Comparison of ENCODE assay signal across 14 cellular contexts in genomic region chr6:95133578-95133977, GRCh38.
DNase-seq lines count a peak whose midpoint lies in the region; ATAC-seq, FAIRE-seq and TF ChIP-seq lines count a peak whose summit lies in the region.
"Had no signal": no experiment of that assay in that cellular context is flagged by ENCODE, and none has a peak within 500 bp of the region (broad histone marks: within the 10 kb centered on the region; RNA-seq: fewer than 3 reads in every experiment).

No MANE protein-coding gene starts in this region.

- TF ChIP-seq CTCF in bronchial epithelial cell (IDR thresholded peaks at IDR 0.05; ENCODE audit: insufficient read depth, low read length, severe bottlenecking) (peak; percentile 52), type B pancreatic cell (conservative IDR thresholded peaks at IDR 0.05) (peak; percentile 44)

- FAIRE-seq in bronchial epithelial cell (lab: Jason Lieb, UNC) = no peak
- FAIRE-seq: GM12892 had no signal

- H3K27ac Mint-ChIP-seq in type B pancreatic cell = no peak overlapping the region
- H3K27ac Mint-ChIP-seq in activated CD4-positive, alpha-beta memory T cell treated with anti-CD3 and anti-CD28 coated beads, Interleukin-2, amount 10 ng/mL, durations not matched to agents 7 days and 5 days = no peak overlapping the region
- H3K27ac Mint-ChIP-seq in effector memory CD8-positive, alpha-beta T cell = no peak overlapping the region
- H3K27ac Mint-ChIP-seq: stimulated activated naive CD8-positive, alpha-beta T cell treated with anti-CD3 and anti-CD28 coated beads, Interleukin-15, amount 100 ng/mL, for 72 hours; T-helper 17 cell had no signal

- POLR2A ChIA-PET in activated CD4-positive, alpha-beta memory T cell treated with anti-CD3 and anti-CD28 coated beads, Interleukin-2, amount 10 ng/mL, durations not matched to agents 7 days and 5 days (lab: Charles Lee) = no interaction called here

- peaks cover 4% of the 10 kb centered on the region for H3K4me1 Mint-ChIP-seq in type B pancreatic cell (ENCODE audit: unreplicated experiment)
- H3K4me1 Mint-ChIP-seq in activated CD4-positive, alpha-beta memory T cell treated with anti-CD3 and anti-CD28 coated beads, Interleukin-2, amount 10 ng/mL, durations not matched to agents 7 days and 5 days = no peaks in the 10 kb centered on the region
- H3K4me1 Mint-ChIP-seq in effector memory CD8-positive, alpha-beta T cell (ENCODE audit: low read depth in 2 of 2) = no peaks in the 10 kb centered on the region
- H3K4me1 Mint-ChIP-seq: stimulated activated naive CD8-positive, alpha-beta T cell treated with anti-CD3 and anti-CD28 coated beads, Interleukin-15, amount 100 ng/mL, for 72 hours; T-helper 17 cell had no signal

- H3K36me3 Mint-ChIP-seq in type B pancreatic cell = no peaks in the 10 kb centered on the region
- no peaks in the 10 kb centered on the region for H3K36me3 Mint-ChIP-seq in activated CD4-positive, alpha-beta memory T cell treated with anti-CD3 and anti-CD28 coated beads, Interleukin-2, amount 10 ng/mL, durations not matched to agents 7 days and 5 days (ENCODE audit: low read depth)
- no peaks in the 10 kb centered on the region for H3K36me3 Mint-ChIP-seq in effector memory CD8-positive, alpha-beta T cell (ENCODE audit: insufficient read depth)

- peak; percentile 2 for DNase-seq in SIG-M5 treated with dmso at 0.1 percent for 504 hours (lab: John Stamatoyannopoulos, UW; ENCODE audit: unreplicated experiment)
- no peak for DNase-seq in SIG-M5 (lab: John Stamatoyannopoulos, UW)
- peak; percentile 84 for DNase-seq in NCI-H69 (lab: John Stamatoyannopoulos, UW)
- peak; percentile 57 for DNase-seq in bronchial epithelial cell (ENCODE audit: low read depth)
- DNase-seq in type B pancreatic cell (ENCODE audit: extremely low spot score, unreplicated experiment) = no peak
- no peak for DNase-seq in activated CD4-positive, alpha-beta memory T cell treated with anti-CD3 and anti-CD28 coated beads, Interleukin-2, amount 10 ng/mL, durations not matched to agents 7 days and 5 days
- no peak for DNase-seq in effector memory CD8-positive, alpha-beta T cell
- no peak for DNase-seq in globus pallidus (ENCODE audit: low spot score)
- DNase-seq: colonic mucosa; MV-4-11; stimulated activated CD4-positive, alpha-beta T cell treated with anti-CD3 and anti-CD28 coated beads, Interleukin-15, amount 100 ng/mL, for 24 hours; stimulated activated naive CD8-positive, alpha-beta T cell treated with anti-CD3 and anti-CD28 coated beads, Interleukin-15, amount 100 ng/mL, for 72 hours; T-helper 17 cell had no signal

- H3K27me3 Mint-ChIP-seq in type B pancreatic cell = no peaks in the 10 kb centered on the region
- no peaks in the 10 kb centered on the region for H3K27me3 Mint-ChIP-seq in activated CD4-positive, alpha-beta memory T cell treated with anti-CD3 and anti-CD28 coated beads, Interleukin-2, amount 10 ng/mL, durations not matched to agents 7 days and 5 days
- no peaks in the 10 kb centered on the region for H3K27me3 Mint-ChIP-seq in effector memory CD8-positive, alpha-beta T cell
- H3K27me3 Mint-ChIP-seq: stimulated activated naive CD8-positive, alpha-beta T cell treated with anti-CD3 and anti-CD28 coated beads, Interleukin-15, amount 100 ng/mL, for 72 hours; T-helper 17 cell had no signal

- H3K4me3 ChIP-seq in bronchial epithelial cell (ENCODE audit: low read depth, low read length) = no peak overlapping the region
- H3K4me3 ChIP-seq: colonic mucosa had no signal

- H3K9me3 Mint-ChIP-seq in type B pancreatic cell = no peaks in the 10 kb centered on the region
- no peaks in the 10 kb centered on the region for H3K9me3 Mint-ChIP-seq in activated CD4-positive, alpha-beta memory T cell treated with anti-CD3 and anti-CD28 coated beads, Interleukin-2, amount 10 ng/mL, durations not matched to agents 7 days and 5 days
- H3K9me3 Mint-ChIP-seq in effector memory CD8-positive, alpha-beta T cell = peaks cover 0 to 3% of the 10 kb centered on the region in 2 donors
- H3K9me3 Mint-ChIP-seq: stimulated activated naive CD8-positive, alpha-beta T cell treated with anti-CD3 and anti-CD28 coated beads, Interleukin-15, amount 100 ng/mL, for 72 hours had no signal

- no peaks in the 10 kb centered on the region for H3K36me3 ChIP-seq in bronchial epithelial cell (ENCODE audit: control insufficient read depth, insufficient read depth, low read length)
- H3K36me3 ChIP-seq: colonic mucosa had no signal

- H3K4me3 Mint-ChIP-seq in type B pancreatic cell = no peak overlapping the region
- no peak overlapping the region for H3K4me3 Mint-ChIP-seq in activated CD4-positive, alpha-beta memory T cell treated with anti-CD3 and anti-CD28 coated beads, Interleukin-2, amount 10 ng/mL, durations not matched to agents 7 days and 5 days
- H3K4me3 Mint-ChIP-seq in effector memory CD8-positive, alpha-beta T cell = no peak overlapping the region
- H3K4me3 Mint-ChIP-seq: stimulated activated naive CD8-positive, alpha-beta T cell treated with anti-CD3 and anti-CD28 coated beads, Interleukin-15, amount 100 ng/mL, for 72 hours; T-helper 17 cell had no signal

- CTCF ChIA-PET in activated CD4-positive, alpha-beta memory T cell treated with anti-CD3 and anti-CD28 coated beads, Interleukin-2, amount 10 ng/mL, durations not matched to agents 7 days and 5 days (lab: Charles Lee) = no interaction called here

- no peaks in the 10 kb centered on the region for H3K27me3 ChIP-seq in bronchial epithelial cell (ENCODE audit: control insufficient read depth, insufficient read depth, low read length)
- H3K27me3 ChIP-seq: colonic mucosa had no signal

- ATAC-seq in effector memory CD8-positive, alpha-beta T cell (replicated peaks) = no peak
- ATAC-seq: stimulated activated naive CD8-positive, alpha-beta T cell treated with anti-CD3 and anti-CD28 coated beads, Interleukin-15, amount 100 ng/mL, for 72 hours; T-helper 17 cell had no signal

Comparison
In these comparisons a context has a peak if more than half of its experiments do, and no peak if none do; other contexts are left out.
1. DNase-seq: peak in SIG-M5 treated with dmso at 0.1 percent for 504 hours (single experiment), NCI-H69 (single experiment) and bronchial epithelial cell (single experiment); none in SIG-M5 (single experiment), type B pancreatic cell (single experiment), activated CD4-positive, alpha-beta memory T cell treated with anti-CD3 and anti-CD28 coated beads, Interleukin-2, amount 10 ng/mL, durations not matched to agents 7 days and 5 days (single experiment), effector memory CD8-positive, alpha-beta T cell (0 of 3) and globus pallidus (single experiment).